ENCODE assay signal across 17 cellular contexts in genomic region chr7:39360766-39361165, GRCh38.
"Had no signal": no experiment of that assay in that cellular context is flagged by ENCODE, and none has a peak within 500 bp of the region (broad histone marks: within the 10 kb centered on the region; RNA-seq: fewer than 3 reads in every experiment).

No MANE protein-coding gene starts in this region.

- DNase-seq: effector memory CD4-positive, alpha-beta T cell; foreskin keratinocyte; heart left ventricle; hippocampal formation; left ventricle myocardium superior; naive thymus-derived CD4-positive, alpha-beta T cell; nephron progenitor cell; retina; right lobe of liver; stimulated activated CD4-positive, alpha-beta T cell treated with anti-CD3 and anti-CD28 coated beads, Interleukin-4, amount 100 ng/mL, for 1 hour; stimulated activated CD8-positive, alpha-beta memory T cell treated with anti-CD3 and anti-CD28 coated beads, Interleukin-4, amount 100 ng/mL, for 48 hours; stimulated activated naive CD8-positive, alpha-beta T cell treated with anti-CD3 and anti-CD28 coated beads, Interleukin-15, Interleukin-2, amounts not matched to agents 100 U/mL and 50 U/mL, for 24 hours; thyroid gland had no signal

- ATAC-seq: foreskin keratinocyte; heart left ventricle; left ventricle myocardium superior; naive thymus-derived CD4-positive, alpha-beta T cell; right lobe of liver; stimulated activated effector memory CD8-positive, alpha-beta T cell treated with anti-CD3 and anti-CD28 coated beads, Interleukin-12 subunit alpha, Interleukin-12 subunit beta, amount 100 ng/mL, for 72 hours; stimulated activated naive CD8-positive, alpha-beta T cell treated with anti-CD3 and anti-CD28 coated beads, Interleukin-15, Interleukin-2, amounts not matched to agents 100 U/mL and 50 U/mL, for 24 hours had no signal

- H3K27ac ChIP-seq: foreskin keratinocyte, heart left ventricle, parathyroid adenoma, prostate gland, right lobe of liver, suprapubic skin, thyroid gland had no signal
